ENCODE assay signal across 6 cellular contexts in genomic region chr22:18573483-18574164, GRCh38. TPM values are rescaled to one million over a fixed set of nuclear protein-coding genes. Genes with fewer than 3 reads are reported as not detected.
"Had no signal": no experiment of that assay in that cellular context is flagged by ENCODE, and none has a peak within 500 bp of the region (broad histone marks: within the 10 kb centered on the region; RNA-seq: fewer than 3 reads in every experiment).

No MANE protein-coding gene starts in this region.

RNA-seq across cellular contexts. Expression of gene TMEM191B, which starts 46.0 kb away (rescaled TPM):
- total RNA-seq: activated naive CD4-positive, alpha-beta T cell treated with anti-CD3 and anti-CD28 coated beads for 36 hours; activated T-helper 1 cell treated with anti-CD3 and anti-CD28 coated beads, Interleukin-12 subunit alpha, Interleukin-12 subunit beta, Interleukin-2, Interleukin-4 antibody, amounts not matched to agents 30 ng/mL and 10 ng/mL and 1 ng/mL, durations not matched to agents 14 hours and 24 hours and 36 hours; T-helper 1 cell treated with Interleukin-12 subunit alpha and Interleukin-12 subunit beta and Interleukin-4 antibody, amounts not matched to agents 30 ng/mL and 1 ng/mL, for 36 hours; T-helper 2 cell treated with Interferon-gamma antibody and Interleukin-4, amounts not matched to agents 100 ng/mL and 5 ng/mL, for 36 hours had no signal

RNA-seq across cellular contexts. Expression of gene GGTLC3, which starts 55.7 kb away (rescaled TPM):
- total RNA-seq: activated CD4-positive, alpha-beta memory T cell treated with anti-CD3 and anti-CD28 coated beads for 36 hours; activated naive CD4-positive, alpha-beta T cell treated with anti-CD3 and anti-CD28 coated beads for 36 hours; activated T-cell treated with anti-CD3 and anti-CD28 coated beads, Interleukin-2, amount 50 U/mL, for 4 hours; activated T-helper 1 cell treated with anti-CD3 and anti-CD28 coated beads, Interleukin-12 subunit alpha, Interleukin-12 subunit beta, Interleukin-2, Interleukin-4 antibody, amounts not matched to agents 30 ng/mL and 10 ng/mL and 1 ng/mL, durations not matched to agents 14 hours and 24 hours and 36 hours; T-helper 1 cell treated with Interleukin-12 subunit alpha and Interleukin-12 subunit beta and Interleukin-4 antibody, amounts not matched to agents 30 ng/mL and 1 ng/mL, for 36 hours; T-helper 2 cell treated with Interferon-gamma antibody and Interleukin-4, amounts not matched to agents 100 ng/mL and 5 ng/mL, for 36 hours had no signal
